18 cellular contexts compared by ENCODE assay signal in the genomic region with DNA sequence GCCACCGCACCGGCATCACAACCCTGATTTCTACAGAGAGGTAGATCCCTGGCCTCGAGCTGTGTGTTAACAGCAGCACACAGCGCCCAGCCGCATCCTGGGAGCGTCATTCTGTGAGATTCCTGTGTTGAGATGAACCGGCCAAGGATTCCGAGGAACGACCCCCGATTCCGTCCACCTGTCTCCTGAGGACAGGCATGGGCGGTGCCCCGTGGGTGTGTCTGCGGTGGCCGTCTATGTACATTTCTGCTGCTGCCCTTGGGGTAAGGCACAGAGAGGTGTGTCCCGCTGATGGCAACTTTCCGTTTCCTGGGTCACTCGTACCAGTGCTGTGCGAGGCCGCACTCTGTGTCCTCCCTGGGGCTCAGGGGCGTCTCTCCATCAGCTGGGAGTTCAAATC.
"Had no signal": no experiment of that assay in that cellular context is flagged by ENCODE, and none has a peak within 500 bp of the region (broad histone marks: within the 10 kb centered on the region; RNA-seq: fewer than 3 reads in every experiment).

No MANE protein-coding gene starts in this region.

- DNase-seq: activated CD4-positive, alpha-beta T cell treated with anti-CD3 and anti-CD28 coated beads for 48 hours; activated CD8-positive, alpha-beta memory T cell treated with anti-CD3 and anti-CD28 coated beads for 24 hours; activated naive CD4-positive, alpha-beta T cell; activated naive CD8-positive, alpha-beta T cell treated with anti-CD3 and anti-CD28 coated beads, Interleukin-2, amount 10 ng/mL, durations not matched to agents 7 days and 5 days; anterior cingulate cortex; brain microvascular endothelial cell; cortex of kidney; effector memory CD4-positive, alpha-beta T cell; foreskin melanocyte; islet precursor cell; naive B cell; posterior cingulate gyrus; SJCRH30; stimulated activated CD4-positive, alpha-beta T cell treated with anti-CD3 and anti-CD28 coated beads, Interleukin-4, amount 100 ng/mL, for 1 hour; stimulated activated naive CD4-positive, alpha-beta T cell; substantia nigra; T-helper 2 cell had no signal

- H3K4me1 ChIP-seq: SJCRH30 had no signal

- H3K27ac ChIP-seq: brain microvascular endothelial cell, neutrophil, SJCRH30 had no signal

- H3K27me3 ChIP-seq: brain microvascular endothelial cell, neutrophil, SJCRH30 had no signal

- H3K4me3 ChIP-seq: SJCRH30 had no signal

- H3K9me3 ChIP-seq: neutrophil, SJCRH30 had no signal
